In genomic region chr6:119308994-119309657, GRCh38 we compare ENCODE assay signal across 11 cellular contexts. TPM values are rescaled to one million over a fixed set of nuclear protein-coding genes. Genes with fewer than 3 reads are reported as not detected.
DNase-seq lines count a peak whose midpoint lies in the region; ATAC-seq, FAIRE-seq and TF ChIP-seq lines count a peak whose summit lies in the region.
"Had no signal": no experiment of that assay in that cellular context is flagged by ENCODE, and none has a peak within 500 bp of the region (broad histone marks: within the 10 kb centered on the region; RNA-seq: fewer than 3 reads in every experiment).

No MANE protein-coding gene starts in this region.

- peaks cover 18% of the 10 kb centered on the region for H3K36me3 ChIP-seq in KOPT-K1 (ENCODE audit: insufficient read depth, low read length)
- H3K36me3 ChIP-seq in endocrine pancreas (ENCODE audit: control insufficient read depth, insufficient read depth, low read length) = peaks cover 5% of the 10 kb centered on the region
- H3K36me3 ChIP-seq in pancreas = no peaks in the 10 kb centered on the region
- no peaks in the 10 kb centered on the region for H3K36me3 ChIP-seq in MG63
- no peaks in the 10 kb centered on the region for H3K36me3 ChIP-seq in colonic mucosa

- H3K27me3 ChIP-seq in endocrine pancreas (ENCODE audit: control insufficient read depth, insufficient read depth, low read length) = no peaks in the 10 kb centered on the region
- H3K27me3 ChIP-seq in pancreas = no peaks in the 10 kb centered on the region
- no peaks in the 10 kb centered on the region for H3K27me3 ChIP-seq in MG63
- no peaks in the 10 kb centered on the region for H3K27me3 ChIP-seq in colonic mucosa
- H3K27me3 ChIP-seq: upper lobe of left lung had no signal

- DNase-seq in pancreas = no peak
- no peak for DNase-seq in MG63
- DNase-seq in colonic mucosa = no peak
- DNase-seq: activated CD4-positive, alpha-beta T cell treated with anti-CD3 and anti-CD28 coated beads, Interleukin-2, amount 50 U/mL, for 1 hour; NCI-H510A treated with DMSO at 0.1 percent for 48 hours; upper lobe of left lung had no signal

- ATAC-seq in GM19395 (IDR thresholded peaks at IDR 0.05; ENCODE audit: unreplicated experiment) (peak; percentile 25), pancreas (peak in 3 of 4 donors; percentile 37 to 44 (median 38)), GM19035 (IDR thresholded peaks at IDR 0.05; ENCODE audit: unreplicated experiment) (no peak)

- TF ChIP-seq CTCF in pancreas (IDR thresholded peaks at IDR 0.05) = no peak
- TF ChIP-seq CTCF in colonic mucosa (IDR thresholded peaks at IDR 0.05) = no peak

- peak; percentile 43 for FAIRE-seq in pancreas (lab: Jason Lieb, UNC)

- H3K4me1 ChIP-seq in endocrine pancreas (ENCODE audit: control insufficient read depth, insufficient read depth, low read length) = peaks cover 38% of the 10 kb centered on the region
- peaks cover 6 to 36% (median 10%) of the 10 kb centered on the region in 3 donors for H3K4me1 ChIP-seq in pancreas
- no peaks in the 10 kb centered on the region for H3K4me1 ChIP-seq in colonic mucosa

- H3K27ac ChIP-seq in KOPT-K1 (ENCODE audit: low read depth, low read length, poor library complexity, severe bottlenecking) (peak overlapping the region; percentile 32), pancreas (peak overlapping the region in 2 of 4 donors; percentile 21 to 34), colonic mucosa (no peak overlapping the region)
- H3K27ac ChIP-seq: coronary artery, upper lobe of left lung had no signal

- WGBS in pancreas, 2 donors = 55 to 57% methylated on average over 4 of the region's 4 CpGs

- H3K9me3 ChIP-seq in KOPT-K1 (ENCODE audit: insufficient read depth, low read length, poor library complexity, severe bottlenecking) (no peaks in the 10 kb centered on the region), endocrine pancreas (ENCODE audit: control insufficient read depth, low read length) (no peaks in the 10 kb centered on the region), pancreas (no peaks in the 10 kb centered on the region), MG63 (no peaks in the 10 kb centered on the region), colonic mucosa (no peaks in the 10 kb centered on the region)
- H3K9me3 ChIP-seq: upper lobe of left lung had no signal

- peak overlapping the region; percentile 8 for H3K4me3 ChIP-seq in endocrine pancreas (ENCODE audit: control insufficient read depth, insufficient read depth, low read length)
- H3K4me3 ChIP-seq in pancreas = no peak overlapping the region
- no peak overlapping the region for H3K4me3 ChIP-seq in MG63
- H3K4me3 ChIP-seq in colonic mucosa = no peak overlapping the region
- H3K4me3 ChIP-seq: coronary artery, upper lobe of left lung had no signal

- no peak overlapping the region for H3K9ac ChIP-seq in endocrine pancreas (ENCODE audit: control insufficient read depth, insufficient read depth, low read length)
- H3K9ac ChIP-seq in colonic mucosa (ENCODE audit: low read depth in 2 of 2, low read length in 2 of 2) = no peak overlapping the region

- intact Hi-C loops in pancreas (cut with DNase I) (no loop called here), colonic mucosa (cut with DNase I) (no loop called here)

RNA-seq across cellular contexts. Expression of gene MAN1A1, which starts 40.4 kb away (rescaled TPM):
- total RNA-seq in pancreas (10 to 100 TPM; 19.1 to 86.1 (median 35.7) TPM), colonic mucosa (10 to 100 TPM; 43.5 to 77.1 TPM)
- 10 to 100 TPM; 11.7 to 27.7 TPM for polyA plus RNA-seq in pancreas
- total RNA-seq in MG63 (2014; rRNA removed; shearing (Covaris generic); ENCODE audit: low replicate concordance) = 14.2 and 29.6 TPM in 2 replicates
